8 cellular contexts compared by ENCODE assay signal in the genomic region with DNA sequence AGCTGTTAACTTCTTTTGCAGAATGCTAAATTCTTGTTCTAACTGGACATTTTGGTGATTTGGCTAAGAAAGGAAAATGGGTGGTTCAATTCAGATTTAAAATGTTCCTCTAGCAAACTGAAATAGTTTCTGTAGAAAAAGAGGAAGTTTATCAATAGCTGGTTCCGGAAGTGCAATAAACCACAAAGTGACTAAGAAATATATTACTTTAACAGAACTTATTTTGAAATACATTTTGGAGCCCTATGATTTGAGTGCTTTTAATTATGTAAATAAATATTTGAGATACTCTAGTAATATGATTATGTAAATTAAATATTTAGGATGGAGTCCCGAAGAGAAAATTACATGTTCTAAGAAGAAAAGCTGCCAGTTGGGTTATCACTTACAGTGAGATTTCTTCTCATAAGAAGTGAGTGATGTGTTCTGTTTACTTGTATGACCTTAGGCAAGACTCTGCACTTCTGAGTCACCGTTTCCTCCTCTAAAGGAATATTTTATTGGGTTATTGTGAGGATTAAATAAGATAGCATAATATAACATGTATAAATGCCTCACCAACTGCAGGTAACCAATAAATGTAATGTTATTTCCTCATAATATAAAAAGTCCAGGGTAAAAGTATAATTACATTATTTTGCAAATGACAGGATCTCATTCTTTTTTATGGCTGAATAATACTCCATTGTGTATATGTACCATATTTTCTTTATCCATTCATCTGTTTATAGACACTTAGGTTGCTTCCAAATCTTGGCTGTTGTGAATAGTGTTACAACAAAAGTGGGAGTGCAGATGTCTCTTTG. TPM values are rescaled to one million over a fixed set of nuclear protein-coding genes. Genes with fewer than 3 reads are reported as not detected.
A peak's percentile ranks its signal among the peaks of the same experiment; 100 is the strongest.
DNase-seq lines count a peak whose midpoint lies in the region; ATAC-seq and TF ChIP-seq lines count a peak whose summit lies in the region.

A gene with protein sequence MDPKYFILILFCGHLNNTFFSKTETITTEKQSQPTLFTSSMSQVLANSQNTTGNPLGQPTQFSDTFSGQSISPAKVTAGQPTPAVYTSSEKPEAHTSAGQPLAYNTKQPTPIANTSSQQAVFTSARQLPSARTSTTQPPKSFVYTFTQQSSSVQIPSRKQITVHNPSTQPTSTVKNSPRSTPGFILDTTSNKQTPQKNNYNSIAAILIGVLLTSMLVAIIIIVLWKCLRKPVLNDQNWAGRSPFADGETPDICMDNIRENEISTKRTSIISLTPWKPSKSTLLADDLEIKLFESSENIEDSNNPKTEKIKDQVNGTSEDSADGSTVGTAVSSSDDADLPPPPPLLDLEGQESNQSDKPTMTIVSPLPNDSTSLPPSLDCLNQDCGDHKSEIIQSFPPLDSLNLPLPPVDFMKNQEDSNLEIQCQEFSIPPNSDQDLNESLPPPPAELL (minus strand): TSS at position 73 of the 806 bp plus-strand sequence. CDS start 8,445 bp downstream, outside the sequence.

- DNase-seq in Daoy (ENCODE audit: low read depth) (peak; percentile 45), kidney tubule cell (ENCODE audit: low spot score) (peak; percentile 27), NCI-H1694 treated with DMSO at 0.1 percent for 48 hours (lab: John Stamatoyannopoulos, UW) (no peak), HuH-7 (ENCODE audit: low spot score) (no peak), NCI-H1092 (lab: John Stamatoyannopoulos, UW) (no peak)

- peak within 1 kb of the TSS; percentile 17 for H3K4me3 ChIP-seq in WI38 (ENCODE audit: low read depth, low read length)

- ATAC-seq in HG03432 (IDR thresholded peaks at IDR 0.05; ENCODE audit: unreplicated experiment), result peak; percentile 36
- no peak for ATAC-seq in HG03342 (IDR thresholded peaks at IDR 0.05; ENCODE audit: unreplicated experiment)

- no peak for TF ChIP-seq CTCF in WI38 (IDR thresholded peaks at IDR 0.05; ENCODE audit: low read depth, low read length)

RNA-seq across cellular contexts. Expression of the gene that starts here (rescaled TPM):
- not detected in 2 replicates for total RNA-seq in Daoy (2014; rRNA removed; shearing (Covaris generic))

Comparison
In these comparisons a context has a peak if more than half of its experiments do, and no peak if none do; other contexts are left out.
1. Peak in DNase-seq in Daoy; RNA of the gene not detected or under 1 TPM.